ENCODE assay signal across 24 cellular contexts in the genomic region with DNA sequence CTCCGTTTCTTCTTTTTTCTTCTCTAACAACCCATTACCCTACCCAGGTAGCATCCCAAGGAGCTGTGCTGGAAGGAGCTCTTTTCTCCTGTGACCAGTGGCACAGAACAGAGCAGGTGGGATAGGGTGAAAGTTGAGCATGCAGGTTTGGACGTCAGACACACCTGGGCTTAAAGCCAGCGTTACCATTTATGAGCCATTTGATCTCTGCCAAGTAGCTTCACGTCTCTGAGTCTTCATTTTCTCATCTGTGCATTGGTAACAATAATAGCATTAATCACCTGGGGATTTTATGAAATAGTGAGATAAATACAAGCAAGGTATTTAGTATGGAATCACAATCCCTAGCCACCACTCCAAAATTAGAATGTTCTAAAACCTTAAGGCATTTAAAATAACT.
A peak's percentile ranks its signal among the peaks of the same experiment; 100 is the strongest.
DNase-seq lines count a peak whose midpoint lies in the region; ATAC-seq and TF ChIP-seq lines count a peak whose summit lies in the region.
"Had no signal": no experiment of that assay in that cellular context is flagged by ENCODE, and none has a peak within 500 bp of the region (broad histone marks: within the 10 kb centered on the region; RNA-seq: fewer than 3 reads in every experiment).

No MANE protein-coding gene starts in this region.

- H3K36me3 ChIP-seq in prostate gland: no peaks in the 10 kb centered on the region
- H3K36me3 ChIP-seq: cardiac muscle cell, transverse colon had no signal

- peaks cover 8% of the 10 kb centered on the region for H3K4me1 ChIP-seq in prostate gland (replicated peaks)
- H3K4me1 ChIP-seq: foreskin keratinocyte had no signal

- peak overlapping the region in 1 of 2 donors; percentile 9 for H3K27ac ChIP-seq in prostate gland
- H3K27ac ChIP-seq in caudate nucleus (ENCODE audit: low read depth, low read length): no peak overlapping the region
- H3K27ac ChIP-seq: cardiac muscle cell, dorsolateral prefrontal cortex, epithelial cell of prostate, foreskin keratinocyte, transverse colon had no signal

- WGBS in prostate gland: 29% methylated on average over 4 of the region's 4 CpGs

- no peaks in the 10 kb centered on the region for H3K36me3 Mint-ChIP-seq in activated T-cell treated with anti-CD3 and anti-CD28 coated beads, Interleukin-2, amount 50 U/mL, for 4 hours (ENCODE audit: insufficient read depth)

- H3K4me3 ChIP-seq in prostate gland: no peak overlapping the region
- H3K4me3 ChIP-seq: cardiac muscle cell, dorsolateral prefrontal cortex, GM12878, transverse colon had no signal

- intact Hi-C loops in prostate gland (cut with DNase I): no loop called here

- no peaks in the 10 kb centered on the region for H3K27me3 ChIP-seq in prostate gland (replicated peaks; ENCODE audit: insufficient read depth)
- H3K27me3 ChIP-seq: cardiac muscle cell, dorsolateral prefrontal cortex, transverse colon had no signal

- no peaks in the 10 kb centered on the region for H3K9me3 Mint-ChIP-seq in activated T-cell treated with anti-CD3 and anti-CD28 coated beads, Interleukin-2, amount 50 U/mL, for 4 hours
- H3K9me3 Mint-ChIP-seq: activated CD4-positive, alpha-beta T cell treated with anti-CD3 and anti-CD28 coated beads, Interleukin-2, amount 10 ng/mL, durations not matched to agents 7 days and 5 days had no signal

- H3K4me3 Mint-ChIP-seq in activated T-cell treated with anti-CD3 and anti-CD28 coated beads, Interleukin-2, amount 50 U/mL, for 4 hours: no peak overlapping the region
- H3K4me3 Mint-ChIP-seq: activated CD4-positive, alpha-beta T cell treated with anti-CD3 and anti-CD28 coated beads, Interleukin-2, amount 10 ng/mL, durations not matched to agents 7 days and 5 days had no signal

- no peaks in the 10 kb centered on the region for H3K4me1 Mint-ChIP-seq in activated T-cell treated with anti-CD3 and anti-CD28 coated beads, Interleukin-2, amount 50 U/mL, for 4 hours (ENCODE audit: low read depth)

- TF ChIP-seq CTCF in prostate gland (IDR thresholded peaks at IDR 0.05): no peak

- ATAC-seq in activated T-cell treated with anti-CD3 and anti-CD28 coated beads, Interleukin-2, amount 50 U/mL, for 4 hours: no peak
- ATAC-seq: foreskin keratinocyte; GM12878; stimulated activated naive CD8-positive, alpha-beta T cell treated with anti-CD3 and anti-CD28 coated beads, Interleukin-15, Interleukin-2, amounts not matched to agents 100 U/mL and 50 U/mL, for 24 hours had no signal

- peaks cover 16% of the 10 kb centered on the region for H3K27me3 Mint-ChIP-seq in activated T-cell treated with anti-CD3 and anti-CD28 coated beads, Interleukin-2, amount 50 U/mL, for 4 hours (ENCODE audit: low read depth)

- no peak for TF ChIP-seq POLR2A in prostate gland (IDR thresholded peaks at IDR 0.05)

- peak; percentile 41 for DNase-seq in DMS53 (lab: John Stamatoyannopoulos, UW)
- DNase-seq in DMS53 treated with DMSO at 0.1 percent for 48 hours (lab: John Stamatoyannopoulos, UW; ENCODE audit: unreplicated experiment): no peak
- DNase-seq in NCI-H2029 (lab: John Stamatoyannopoulos, UW): peak; percentile 58
- DNase-seq in NCI-H748 treated with DMSO at 0.1 percent for 48 hours (lab: John Stamatoyannopoulos, UW): peak; percentile 7
- peak; percentile 48 for DNase-seq in prostate gland (ENCODE audit: low spot score)
- no peak for DNase-seq in activated T-cell treated with anti-CD3 and anti-CD28 coated beads, Interleukin-2, amount 50 U/mL, for 4 hours
- DNase-seq in caudate nucleus (lab: John Stamatoyannopoulos, UW): no peak
- DNase-seq in NCI-H524 (lab: John Stamatoyannopoulos, UW): no peak
- DNase-seq: 8988T; activated CD4-positive, alpha-beta T cell treated with anti-CD3 and anti-CD28 coated beads, Interleukin-2, amount 10 ng/mL, durations not matched to agents 7 days and 5 days; dorsolateral prefrontal cortex; foreskin keratinocyte; GOT3; hypothalamus; Kasumi-1; kidney; mammary epithelial cell; NCI-H187 treated with DMSO at 0.1 percent for 48 hours; stimulated activated CD4-positive, alpha-beta T cell treated with anti-CD3 and anti-CD28 coated beads, Interleukin-1b, Interleukin-23, amount 100 ng/mL, for 48 hours; stimulated activated naive CD8-positive, alpha-beta T cell treated with anti-CD3 and anti-CD28 coated beads, Interleukin-15, Interleukin-2, amounts not matched to agents 100 U/mL and 50 U/mL, for 24 hours; transverse colon had no signal

- H3K9me3 ChIP-seq in prostate gland: no peaks in the 10 kb centered on the region
- H3K9me3 ChIP-seq: transverse colon had no signal

Comparison
In these comparisons a context has a peak if more than half of its experiments do, and no peak if none do; other contexts are left out.
1. DNase-seq: peak in DMS53 (single experiment), NCI-H2029 (single experiment), NCI-H748 treated with DMSO at 0.1 percent for 48 hours (single experiment) and prostate gland (single experiment); none in DMS53 treated with DMSO at 0.1 percent for 48 hours (single experiment), activated T-cell treated with anti-CD3 and anti-CD28 coated beads, Interleukin-2, amount 50 U/mL, for 4 hours (single experiment), caudate nucleus (0 of 61) and NCI-H524 (0 of 2).